ENCODE assay signal across 8 cellular contexts in the genomic region with DNA sequence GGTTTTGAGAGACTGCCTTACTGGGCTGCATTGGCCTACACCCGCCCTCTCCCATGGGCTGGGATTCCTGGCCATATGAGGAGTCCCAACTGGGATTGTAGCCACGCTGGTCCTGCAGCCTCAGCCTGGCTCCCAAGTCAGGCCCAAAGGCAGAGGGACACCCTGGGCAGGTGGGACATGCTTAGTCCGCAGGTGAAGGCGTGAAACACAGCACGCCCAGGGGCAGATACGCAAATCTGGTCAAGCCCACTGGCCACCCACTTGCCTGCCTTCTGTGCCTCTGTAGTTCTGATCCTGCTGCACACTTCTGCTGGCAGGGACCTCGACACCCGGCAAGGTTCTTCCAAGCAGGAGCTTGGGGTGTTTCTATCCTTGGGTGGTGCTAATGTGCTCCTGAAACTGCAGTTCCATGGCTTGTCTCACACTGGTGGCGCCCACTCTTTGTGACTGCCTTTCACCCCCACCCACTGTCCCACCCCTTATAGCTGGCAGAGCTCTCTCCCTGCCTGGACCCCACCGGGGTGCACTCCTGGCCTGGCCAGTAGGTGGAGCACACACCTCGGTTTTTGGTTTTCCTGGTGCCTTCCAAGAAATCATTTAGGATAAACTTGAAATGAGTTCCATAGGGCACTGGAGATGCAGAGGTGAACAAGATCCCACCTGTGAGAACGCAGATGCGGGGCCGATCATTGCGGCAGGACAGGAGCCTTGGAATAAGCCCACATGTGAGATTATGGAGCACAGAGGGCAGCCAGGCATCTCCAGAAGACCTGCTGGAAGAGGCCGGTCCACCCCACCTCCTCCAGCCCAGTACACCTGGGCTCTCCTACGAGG. TPM values are rescaled to one million over a fixed set of nuclear protein-coding genes. Genes with fewer than 3 reads are reported as not detected.
DNase-seq lines count a peak whose midpoint lies in the region; ATAC-seq and TF ChIP-seq lines count a peak whose summit lies in the region.

No MANE protein-coding gene starts in this region.

- H3K9me3 ChIP-seq in MM.1S (replicated peaks; ENCODE audit: insufficient read depth, low read length) (no peaks in the 10 kb centered on the region), sigmoid colon (no peaks in the 10 kb centered on the region)

- intact Hi-C loops in head of caudate nucleus (cut with DNase I) (loop anchor here (10.0 kb wide), 1 partner anchor 66 kb away; no protein-coding TSS in a partner anchor), sigmoid colon (cut with DNase I) (loop anchor here (2.0 kb wide), 1 partner anchor 70 kb away; no protein-coding TSS in a partner anchor)

- H4K20me1 ChIP-seq in MM.1S (ENCODE audit: insufficient read depth, low read length), result no peaks in the 10 kb centered on the region

- no peak overlapping the region for H3K4me3 Mint-ChIP-seq in activated T-cell treated with anti-CD3 and anti-CD28 coated beads, Interleukin-2, amount 50 U/mL, for 72 hours

- TF ChIP-seq CTCF in MM.1S (IDR thresholded peaks at IDR 0.05; ENCODE audit: low read length), result peak; percentile 80
- peak in 3 of 4 experiments; percentile 30 to 53 (median 45) for TF ChIP-seq CTCF in sigmoid colon (IDR thresholded peaks at IDR 0.05)

- H3K4me1 Mint-ChIP-seq in activated T-cell treated with anti-CD3 and anti-CD28 coated beads, Interleukin-2, amount 50 U/mL, for 72 hours (ENCODE audit: low read depth), result no peaks in the 10 kb centered on the region

- TF ChIP-seq EP300 in sigmoid colon (IDR thresholded peaks at IDR 0.05), result no peak

- no peak overlapping the region for H2AFZ ChIP-seq in MM.1S (ENCODE audit: low read length)

- H3K9me3 Mint-ChIP-seq in activated T-cell treated with anti-CD3 and anti-CD28 coated beads, Interleukin-2, amount 50 U/mL, for 72 hours, result no peaks in the 10 kb centered on the region

- WGBS in sigmoid colon, 2 donors, result 74 to 75% methylated on average over 17 of the region's 17 CpGs

- peak; percentile 72 for ATAC-seq in GM19463 (IDR thresholded peaks at IDR 0.05; ENCODE audit: unreplicated experiment)
- peak; percentile 64 to 69 for ATAC-seq in activated T-cell treated with anti-CD3 and anti-CD28 coated beads, Interleukin-2, amount 50 U/mL, for 72 hours (replicated peaks in 1 of 2)
- ATAC-seq in HG03442 (IDR thresholded peaks at IDR 0.05; ENCODE audit: unreplicated experiment), result no peak

- H3K79me2 ChIP-seq in MM.1S (ENCODE audit: low read length), result no peaks in the 10 kb centered on the region

- no peaks in the 10 kb centered on the region for H3K27me3 Mint-ChIP-seq in activated T-cell treated with anti-CD3 and anti-CD28 coated beads, Interleukin-2, amount 50 U/mL, for 72 hours (ENCODE audit: low read depth)

- TF ChIP-seq POLR2A in sigmoid colon (IDR thresholded peaks at IDR 0.05), result no peak

- H3K9me2 ChIP-seq in MM.1S (replicated peaks; ENCODE audit: insufficient read depth, low read length), result no peaks in the 10 kb centered on the region

- H3K36me3 ChIP-seq in MM.1S (replicated peaks; ENCODE audit: insufficient read depth, low read length) (no peaks in the 10 kb centered on the region), sigmoid colon (peaks cover 0 to 29% (median 0%) of the 10 kb centered on the region in 4 donors)

- H3K4me1 ChIP-seq in MM.1S (ENCODE audit: low read length) (peaks cover 45% of the 10 kb centered on the region), sigmoid colon (no peaks in the 10 kb centered on the region)

- H3F3A ChIP-seq in MM.1S (ENCODE audit: insufficient read depth, low read length), result peaks cover 32% of the 10 kb centered on the region

- DNase-seq in Caki2 (ENCODE audit: low read depth) (peak; percentile 42), MM.1S (peak; percentile 49), head of caudate nucleus (peak in 39 of 42 donors; percentile 32 to 76 (median 58)), sigmoid colon (peak; percentile 52), kidney glomerular epithelial cell (lab: John Stamatoyannopoulos, UW) (no peak)
- DNase-seq in activated T-cell treated with anti-CD3 and anti-CD28 coated beads, Interleukin-2, amount 50 U/mL, for 72 hours, result peak; percentile 37 to 51

- no peak overlapping the region for H3K27ac Mint-ChIP-seq in activated T-cell treated with anti-CD3 and anti-CD28 coated beads, Interleukin-2, amount 50 U/mL, for 72 hours

- no peak overlapping the region for H3K27ac ChIP-seq in MM.1S (ENCODE audit: low read length)
- no peak overlapping the region for H3K27ac ChIP-seq in sigmoid colon

- in situ Hi-C loops in Caki2 (cut with HindIII; ENCODE audit: low pct_unique_long_range_greater_than_20kb, low sequenced_read_pairs), result no loop called here

- H3K9ac ChIP-seq in MM.1S (ENCODE audit: low read length), result no peak overlapping the region

- no peak overlapping the region for H3K4me3 ChIP-seq in MM.1S (ENCODE audit: low read length)
- H3K4me3 ChIP-seq in sigmoid colon, result no peak overlapping the region

- no peaks in the 10 kb centered on the region for H3K27me3 ChIP-seq in MM.1S (replicated peaks; ENCODE audit: insufficient read depth, low read length)
- no peaks in the 10 kb centered on the region for H3K27me3 ChIP-seq in sigmoid colon

- H3K36me3 Mint-ChIP-seq in activated T-cell treated with anti-CD3 and anti-CD28 coated beads, Interleukin-2, amount 50 U/mL, for 72 hours (ENCODE audit: insufficient read depth in 2 of 2), result peaks cover 8 to 14% of the 10 kb centered on the region in 2 donors

- H3K4me2 ChIP-seq in MM.1S (ENCODE audit: low read depth, low read length), result no peak overlapping the region

RNA-seq across cellular contexts. Expression of gene MKI67, which starts 47.9 kb away (rescaled TPM):
- 8.8 and 10.5 TPM in 2 replicates for total RNA-seq in Caki2 (2014; rRNA removed; shearing (Covaris generic); ENCODE audit: low replicate concordance)
- 100 to 1,000 TPM; 217 to 249 TPM for total RNA-seq in activated T-cell treated with anti-CD3 and anti-CD28 coated beads, Interleukin-2, amount 50 U/mL, for 72 hours
- total RNA-seq in sigmoid colon, result 1 to 10 TPM in 2 of 4 donors, under 1 TPM in 2; 0.49 to 2.0 (median 1.2) TPM
- polyA plus RNA-seq in sigmoid colon, result 10 to 100 TPM in 1 of 3 donors, 1 to 10 TPM in 1, under 1 TPM in 1; 0.60 to 29.0 (median 1.2) TPM

Comparison
In these comparisons a context has a peak if more than half of its experiments do, and no peak if none do; other contexts are left out.
1. RNA of gene MKI67, which starts 47.9 kb away (total RNA-seq): 217 to 249 TPM in activated T-cell treated with anti-CD3 and anti-CD28 coated beads, Interleukin-2, amount 50 U/mL, for 72 hours; 8.8 to 10.5 TPM in Caki2 and 0.49 to 2.0 TPM in sigmoid colon; every median in the first group is over 10 times any median in the second.